Comparison of ENCODE assay signal across 19 cellular contexts in genomic region chr6:67679566-67680296, GRCh38.
"Had no signal": no experiment of that assay in that cellular context is flagged by ENCODE, and none has a peak within 500 bp of the region (broad histone marks: within the 10 kb centered on the region; RNA-seq: fewer than 3 reads in every experiment).

No MANE protein-coding gene starts in this region.

- H3K9me3 ChIP-seq: body of pancreas, prostate gland, upper lobe of right lung had no signal

- H3K27me3 ChIP-seq: body of pancreas, heart left ventricle, upper lobe of right lung had no signal

- DNase-seq: activated CD4-positive, alpha-beta T cell treated with anti-CD3 and anti-CD28 coated beads for 1 hour; activated CD4-positive, alpha-beta T cell treated with anti-CD3 and anti-CD28 coated beads, Interleukin-2, amount 50 U/mL, for 4 hours; activated naive CD4-positive, alpha-beta T cell treated with Interleukin-2 at 50 U/mL for 16 hours; activated T-cell treated with anti-CD3 and anti-CD28 coated beads for 4 hours; body of pancreas; effector memory CD8-positive, alpha-beta T cell; heart left ventricle; left colon; right cardiac atrium; stimulated activated naive CD8-positive, alpha-beta T cell treated with anti-CD3 and anti-CD28 coated beads, Interleukin-15, Interleukin-2, amounts not matched to agents 100 U/mL and 50 U/mL, for 24 hours; upper lobe of right lung had no signal

- H3K4me3 Mint-ChIP-seq: activated T-helper 17 cell treated with anti-CD3 and anti-CD28 coated beads, Interleukin-2, amount 50 U/mL, for 72 hours; central memory CD8-positive, alpha-beta T cell; dendritic cell treated with granulocyte-macrophage colony-stimulating factor and Interleukin-4, amounts not matched to agents 40 ng/mL and 50 ng/mL, for 4 days; effector memory CD8-positive, alpha-beta T cell; mesothelial cell of epicardium had no signal

- H3K36me3 Mint-ChIP-seq: mesothelial cell of epicardium had no signal

- H3K4me1 Mint-ChIP-seq: activated T-helper 17 cell treated with anti-CD3 and anti-CD28 coated beads, Interleukin-2, amount 50 U/mL, for 72 hours; central memory CD8-positive, alpha-beta T cell; mesothelial cell of epicardium had no signal

- H3K27ac Mint-ChIP-seq: activated T-helper 17 cell treated with anti-CD3 and anti-CD28 coated beads, Interleukin-2, amount 50 U/mL, for 72 hours; dendritic cell treated with granulocyte-macrophage colony-stimulating factor and Interleukin-4, amounts not matched to agents 40 ng/mL and 50 ng/mL, for 4 days; effector memory CD8-positive, alpha-beta T cell; mesothelial cell of epicardium had no signal

- H3K27me3 Mint-ChIP-seq: activated T-helper 17 cell treated with anti-CD3 and anti-CD28 coated beads, Interleukin-2, amount 50 U/mL, for 72 hours; central memory CD8-positive, alpha-beta T cell; dendritic cell treated with granulocyte-macrophage colony-stimulating factor and Interleukin-4, amounts not matched to agents 40 ng/mL and 50 ng/mL, for 4 days; effector memory CD8-positive, alpha-beta T cell had no signal

- H3K36me3 ChIP-seq: heart left ventricle, prostate gland, upper lobe of right lung had no signal

- H3K27ac ChIP-seq: body of pancreas, heart left ventricle, prostate gland, upper lobe of right lung, VCaP had no signal

- H3K4me3 ChIP-seq: body of pancreas, heart left ventricle, lung, prostate gland, smooth muscle cell, upper lobe of right lung had no signal

- H3K9me3 Mint-ChIP-seq: central memory CD8-positive, alpha-beta T cell had no signal
